Comparison of ENCODE assay signal across 25 cellular contexts in the genomic region with DNA sequence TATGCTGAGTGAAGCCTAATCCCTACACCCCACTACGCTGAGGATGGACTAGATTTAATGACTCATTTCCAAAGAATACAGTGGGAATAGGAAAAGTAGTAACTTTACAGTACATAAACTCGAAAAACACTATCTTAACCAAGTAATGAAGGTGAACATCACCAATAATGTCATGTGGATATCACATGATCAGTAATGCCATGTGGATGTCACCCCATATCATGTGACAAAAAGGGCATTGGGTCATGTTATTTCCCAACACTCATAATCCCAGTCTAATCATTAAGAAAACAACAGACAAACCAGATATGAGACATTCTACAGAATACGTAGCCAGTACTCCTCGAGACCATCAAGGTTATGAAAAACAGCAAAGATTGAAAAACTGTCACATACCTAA.
"Had no signal": no experiment of that assay in that cellular context is flagged by ENCODE, and none has a peak within 500 bp of the region (broad histone marks: within the 10 kb centered on the region; RNA-seq: fewer than 3 reads in every experiment).

No MANE protein-coding gene starts in this region.

- DNase-seq: KBM-7, MG63, NCI-H1092, NCI-H1105 treated with DMSO at 0.1 percent for 48 hours, NCI-H1417 treated with DMSO at 0.1 percent for 48 hours, NCI-H146, NCI-H1694 treated with DMSO at 0.1 percent for 48 hours, NCI-H1930, NCI-H2081, NCI-H2107, NCI-H2227 treated with DMSO at 0.1 percent for 48 hours, NCI-H510A, NCI-H524 treated with DMSO at 0.1 percent for 48 hours, NCI-H69, NCI-H774, PC-3, SHP77, SK-N-SH, SW 1271, T-cell had no signal

- H3K4me3 ChIP-seq: MG63 had no signal

- H3K9me3 Mint-ChIP-seq: T-cell; T-helper 1 cell treated with Interleukin-12 subunit alpha and Interleukin-12 subunit beta and Interleukin-4 antibody, amounts not matched to agents 30 μg/mL and 1 μg/mL, for 36 hours had no signal

- H3K4me2 ChIP-seq: SK-N-SH had no signal

- H3K27me3 ChIP-seq: MG63 had no signal

- H3K27ac Mint-ChIP-seq: IgD-negative memory B cell; T-cell; T-helper 1 cell treated with Interleukin-12 subunit alpha and Interleukin-12 subunit beta and Interleukin-4 antibody, amounts not matched to agents 30 μg/mL and 1 μg/mL, for 36 hours had no signal

- ATAC-seq: Panc1, PC-3, T-cell had no signal

- H3K4me3 Mint-ChIP-seq: IgD-negative memory B cell; T-cell; T-helper 1 cell treated with Interleukin-12 subunit alpha and Interleukin-12 subunit beta and Interleukin-4 antibody, amounts not matched to agents 30 μg/mL and 1 μg/mL, for 36 hours had no signal

- H3K36me3 Mint-ChIP-seq: IgD-negative memory B cell, T-cell had no signal

- H3K27me3 Mint-ChIP-seq: IgD-negative memory B cell, T-cell had no signal

- H3K9me3 ChIP-seq: MG63, SK-N-SH had no signal

- H3K27ac ChIP-seq: HL-60, RWPE1 had no signal

- H3K4me1 Mint-ChIP-seq: IgD-negative memory B cell, T-cell had no signal

- H3K36me3 ChIP-seq: MG63 had no signal
